ENCODE assay signal across 10 cellular contexts in the genomic region with DNA sequence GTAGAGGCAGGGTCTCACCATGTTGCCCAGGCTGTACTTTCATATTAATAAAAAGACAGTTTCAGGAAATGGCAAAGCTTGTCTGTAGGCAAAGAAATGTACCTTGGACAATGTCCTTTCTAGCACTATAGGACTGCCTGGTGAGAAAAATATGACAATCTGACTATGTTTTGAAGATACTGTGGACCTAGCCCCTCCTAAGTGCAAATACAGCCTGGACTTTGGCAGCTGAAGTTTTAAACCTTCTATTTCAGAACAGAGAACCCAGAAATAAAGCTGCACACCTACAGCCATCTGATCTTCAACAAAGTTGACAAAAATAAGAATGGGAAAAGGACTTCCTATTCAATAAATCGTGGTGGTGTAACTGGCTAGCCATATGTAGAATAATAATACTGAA. TPM values are rescaled to one million over a fixed set of nuclear protein-coding genes. Genes with fewer than 3 reads are reported as not detected.
"Had no signal": no experiment of that assay in that cellular context is flagged by ENCODE, and none has a peak within 500 bp of the region (broad histone marks: within the 10 kb centered on the region; RNA-seq: fewer than 3 reads in every experiment).

No MANE protein-coding gene starts in this region.

- ATAC-seq: K562 had no signal

- DNase-seq: IMR-90, KBM-7, KG1 had no signal

- H3K4me2 ChIP-seq: KMS-11 had no signal

- H3K4me3 ChIP-seq: K562 had no signal

- H3K9ac ChIP-seq: KMS-11 had no signal

- FAIRE-seq: HTR-8/SVneo, K562 had no signal

- H3K27ac ChIP-seq: HL-60, KMS-11 had no signal

RNA-seq across cellular contexts. Expression of gene IL17A, which starts 18.9 kb away (rescaled TPM):
- total RNA-seq: HT-29, HT1080, IMR-90, K562 had no signal
- polyA plus RNA-seq: IgD-negative memory B cell, IMR-90, K562 had no signal
